7 cellular contexts compared by ENCODE assay signal in the genomic region with DNA sequence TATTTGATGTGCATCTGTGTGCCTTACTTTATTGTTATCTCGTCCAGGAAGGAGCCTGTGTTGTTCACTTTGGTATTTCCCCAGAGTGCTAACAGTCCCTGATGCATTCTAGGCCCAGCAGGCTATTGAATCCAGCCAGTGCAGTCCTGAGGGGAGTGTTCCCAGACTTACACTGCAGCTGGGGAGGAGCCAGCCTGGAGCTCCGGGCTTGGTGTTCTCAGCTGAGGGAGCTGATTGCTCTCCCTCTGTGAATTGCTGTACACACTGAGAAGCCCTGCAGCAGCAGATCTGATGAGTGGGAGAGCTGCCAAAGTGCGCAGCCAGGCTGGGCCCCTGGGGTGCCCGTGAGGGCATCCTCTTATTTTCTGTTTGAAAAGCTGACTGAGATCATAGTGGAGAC.
A peak's percentile ranks its signal among the peaks of the same experiment; 100 is the strongest.
DNase-seq lines count a peak whose midpoint lies in the region; ATAC-seq and TF ChIP-seq lines count a peak whose summit lies in the region.

No MANE protein-coding gene starts in this region.

- peak; percentile 53 for DNase-seq in NCI-H146 treated with DMSO at 0.1 percent for 48 hours (lab: John Stamatoyannopoulos, UW; ENCODE audit: unreplicated experiment)
- peak; percentile 88 for DNase-seq in astrocyte of the spinal cord (ENCODE audit: low read depth, low spot score)
- DNase-seq in CD14-positive monocyte (ENCODE audit: low spot score): no peak

- H3K4me3 ChIP-seq in astrocyte of the spinal cord (ENCODE audit: low read depth, low read length) (no peak overlapping the region), iPS-20b (ENCODE audit: low read length) (no peak overlapping the region)

- no peak overlapping the region for H3K27ac ChIP-seq in iPS-20b (ENCODE audit: low read length)
- H3K27ac ChIP-seq in temporal lobe (ENCODE audit: low read depth, low read length): peak overlapping the region; percentile 22

- H3K9me3 Mint-ChIP-seq in CD14-positive monocyte: peaks cover 0 to 2% (median 0%) of the 10 kb centered on the region in 7 donors

- H3K27ac Mint-ChIP-seq in CD14-positive monocyte: no peak overlapping the region

- peaks cover 0 to 4% (median 2%) of the 10 kb centered on the region in 3 donors for H3K27me3 Mint-ChIP-seq in CD14-positive monocyte (ENCODE audit: low read depth in 3 of 3)

- peak overlapping the region; percentile 4; the same call in 1 of the 2 replicates for H3K9ac ChIP-seq in iPS-20b (ENCODE audit: low read depth, low read length)

- ATAC-seq in HG03571 (IDR thresholded peaks at IDR 0.05; ENCODE audit: unreplicated experiment) (no peak), HG02623 (IDR thresholded peaks at IDR 0.05; ENCODE audit: unreplicated experiment) (no peak)

- H3K4me3 Mint-ChIP-seq in CD14-positive monocyte: no peak overlapping the region

- H3K4me1 ChIP-seq in iPS-20b (ENCODE audit: insufficient read depth, low read length): peaks cover 38% of the 10 kb centered on the region

- in situ Hi-C loops in astrocyte of the spinal cord (cut with HindIII; ENCODE audit: low sequenced_read_pairs): no loop called here

- H3K36me3 Mint-ChIP-seq in CD14-positive monocyte: no peaks in the 10 kb centered on the region

- H3K36me3 ChIP-seq in iPS-20b (ENCODE audit: insufficient read depth, low read depth, low read length): no peaks in the 10 kb centered on the region

- no peaks in the 10 kb centered on the region for H3K27me3 ChIP-seq in iPS-20b (ENCODE audit: insufficient read depth, low read length)

- H3K9me3 ChIP-seq in iPS-20b (ENCODE audit: insufficient read depth, low read depth, low read length): no peaks in the 10 kb centered on the region

- intact Hi-C loops in CD14-positive monocyte (cut with micrococcal nuclease): no loop called here

- no peaks in the 10 kb centered on the region for H3K4me1 Mint-ChIP-seq in CD14-positive monocyte

- TF ChIP-seq CTCF in astrocyte of the spinal cord (IDR thresholded peaks at IDR 0.05; ENCODE audit: low read depth, low read length): no peak
- no peak for TF ChIP-seq CTCF in CD14-positive monocyte (IDR thresholded peaks at IDR 0.05)
